31 cellular contexts compared by ENCODE assay signal in genomic region chr4:179485781-179486180, GRCh38.
"Had no signal": no experiment of that assay in that cellular context is flagged by ENCODE, and none has a peak within 500 bp of the region (broad histone marks: within the 10 kb centered on the region; RNA-seq: fewer than 3 reads in every experiment).

No MANE protein-coding gene starts in this region.

- H3K27ac Mint-ChIP-seq: activated CD4-positive, alpha-beta memory T cell treated with anti-CD3 and anti-CD28 coated beads for 36 hours; activated CD4-positive, alpha-beta T cell treated with anti-CD3 and anti-CD28 coated beads for 36 hours; activated CD4-positive, alpha-beta T cell treated with anti-CD3 and anti-CD28 coated beads, Interleukin-2, amount 10 ng/mL, durations not matched to agents 24 days and 14 days; activated CD8-positive, alpha-beta memory T cell treated with anti-CD3 and anti-CD28 coated beads, Interleukin-2, amount 10 ng/mL, durations not matched to agents 7 days and 5 days; activated CD8-positive, alpha-beta T cell treated with anti-CD3 and anti-CD28 coated beads, Interleukin-2, amount 10 ng/mL, durations not matched to agents 7 days and 5 days; activated naive CD4-positive, alpha-beta T cell treated with anti-CD3 and anti-CD28 coated beads for 36 hours; activated naive CD4-positive, alpha-beta T cell treated with anti-CD3 and anti-CD28 coated beads, Interleukin-2, amount 50 U/mL, for 24 hours; activated naive CD8-positive, alpha-beta T cell treated with anti-CD3 and anti-CD28 coated beads for 36 hours; activated naive CD8-positive, alpha-beta T cell treated with anti-CD3 and anti-CD28 coated beads, Interleukin-2, amount 50 U/mL, for 24 hours; activated T-helper 1 cell treated with anti-CD3 and anti-CD28 coated beads, Interleukin-12 subunit alpha, Interleukin-12 subunit beta, Interleukin-2, Interleukin-4 antibody, amounts not matched to agents 30 ng/mL and 10 ng/mL and 1 ng/mL, durations not matched to agents 14 hours and 24 hours and 36 hours; activated T-helper 2 cell treated with anti-CD3 and anti-CD28 coated beads, Interferon-gamma antibody, Interleukin-2, Interleukin-4, amounts not matched to agents 10 μg/mL and 5 μg/mL and 100 μg/mL, durations not matched to agents 14 hours and 24 hours and 36 hours; T-helper 17 cell; T-helper 2 cell treated with Interferon-gamma antibody and Interleukin-4, amounts not matched to agents 5 μg/mL and 100 μg/mL, for 36 hours had no signal

- H3K36me3 Mint-ChIP-seq: activated CD4-positive, alpha-beta memory T cell treated with anti-CD3 and anti-CD28 coated beads for 36 hours; activated CD8-positive, alpha-beta memory T cell treated with anti-CD3 and anti-CD28 coated beads, Interleukin-2, amount 10 ng/mL, durations not matched to agents 7 days and 5 days; activated naive CD4-positive, alpha-beta T cell treated with anti-CD3 and anti-CD28 coated beads, Interleukin-2, amount 50 U/mL, for 24 hours; activated naive CD8-positive, alpha-beta T cell treated with anti-CD3 and anti-CD28 coated beads for 36 hours had no signal

- ATAC-seq: activated CD4-positive, alpha-beta T cell treated with anti-CD3 and anti-CD28 coated beads for 36 hours; activated CD8-positive, alpha-beta memory T cell treated with anti-CD3 and anti-CD28 coated beads, Interleukin-2, amount 10 ng/mL, durations not matched to agents 7 days and 5 days; activated CD8-positive, alpha-beta T cell treated with anti-CD3 and anti-CD28 coated beads, Interleukin-2, amount 10 ng/mL, durations not matched to agents 7 days and 5 days; activated naive CD8-positive, alpha-beta T cell treated with anti-CD3 and anti-CD28 coated beads, Interleukin-2, amount 50 U/mL, for 24 hours; body of pancreas; T-helper 17 cell had no signal

- H3K4me3 Mint-ChIP-seq: activated CD4-positive, alpha-beta memory T cell treated with anti-CD3 and anti-CD28 coated beads for 36 hours; activated CD4-positive, alpha-beta T cell treated with anti-CD3 and anti-CD28 coated beads for 36 hours; activated CD4-positive, alpha-beta T cell treated with anti-CD3 and anti-CD28 coated beads, Interleukin-2, amount 10 ng/mL, durations not matched to agents 24 days and 14 days; activated CD8-positive, alpha-beta memory T cell treated with anti-CD3 and anti-CD28 coated beads, Interleukin-2, amount 10 ng/mL, durations not matched to agents 7 days and 5 days; activated CD8-positive, alpha-beta T cell treated with anti-CD3 and anti-CD28 coated beads, Interleukin-2, amount 10 ng/mL, durations not matched to agents 7 days and 5 days; activated naive CD4-positive, alpha-beta T cell treated with anti-CD3 and anti-CD28 coated beads for 36 hours; activated naive CD4-positive, alpha-beta T cell treated with anti-CD3 and anti-CD28 coated beads, Interleukin-2, amount 50 U/mL, for 24 hours; activated naive CD8-positive, alpha-beta T cell treated with anti-CD3 and anti-CD28 coated beads for 36 hours; activated naive CD8-positive, alpha-beta T cell treated with anti-CD3 and anti-CD28 coated beads, Interleukin-2, amount 50 U/mL, for 24 hours; activated T-helper 1 cell treated with anti-CD3 and anti-CD28 coated beads, Interleukin-12 subunit alpha, Interleukin-12 subunit beta, Interleukin-2, Interleukin-4 antibody, amounts not matched to agents 30 ng/mL and 10 ng/mL and 1 ng/mL, durations not matched to agents 14 hours and 24 hours and 36 hours; T-helper 17 cell; T-helper 2 cell treated with Interferon-gamma antibody and Interleukin-4, amounts not matched to agents 5 μg/mL and 100 μg/mL, for 36 hours had no signal

- H3K4me3 ChIP-seq: adrenal gland, body of pancreas, cardiac muscle cell, colonic mucosa, esophagus squamous epithelium had no signal

- DNase-seq: activated CD4-positive, alpha-beta memory T cell treated with anti-CD3 and anti-CD28 coated beads for 36 hours; activated CD4-positive, alpha-beta T cell treated with anti-CD3 and anti-CD28 coated beads for 36 hours; activated CD4-positive, alpha-beta T cell treated with anti-CD3 and anti-CD28 coated beads, Interleukin-2, amount 10 ng/mL, durations not matched to agents 24 days and 14 days; activated CD4-positive, CD25-positive, alpha-beta regulatory T cell; activated CD4-positive, CD25-positive, alpha-beta regulatory T cell treated with anti-CD3 and anti-CD28 coated beads, Interleukin-2, amount 50 U/mL, for 72 hours; activated CD8-positive, alpha-beta memory T cell treated with anti-CD3 and anti-CD28 coated beads, Interleukin-2, amount 10 ng/mL, durations not matched to agents 7 days and 5 days; activated CD8-positive, alpha-beta memory T cell treated with anti-CD3 and anti-CD28 coated beads, Interleukin-2, amount 50 U/mL, for 4 hours; activated CD8-positive, alpha-beta T cell treated with anti-CD3 and anti-CD28 coated beads, Interleukin-2, amount 10 ng/mL, durations not matched to agents 7 days and 5 days; activated effector memory CD4-positive, alpha-beta T cell treated with anti-CD3 and anti-CD28 coated beads, Interleukin-2, amount 50 U/mL, for 16 hours; activated naive CD4-positive, alpha-beta T cell treated with anti-CD3 and anti-CD28 coated beads for 36 hours; activated naive CD8-positive, alpha-beta T cell treated with anti-CD3 and anti-CD28 coated beads for 36 hours; activated naive CD8-positive, alpha-beta T cell treated with anti-CD3 and anti-CD28 coated beads, Interleukin-2, amount 50 U/mL, for 24 hours; activated T-cell treated with anti-CD3 and anti-CD28 coated beads, Interleukin-2, amount 50 U/mL, for 1 hour; activated T-cell treated with anti-CD3 and anti-CD28 coated beads, Interleukin-2, amount 50 U/mL, for 48 hours; adrenal gland; aorta; body of pancreas; central memory CD4-positive, alpha-beta T cell; cerebellar nuclear complex; colonic mucosa; effector CD8-positive, alpha-beta T cell; esophagus squamous epithelium; head of caudate nucleus; T-helper 17 cell; T1000 had no signal

- H3K4me1 Mint-ChIP-seq: activated CD4-positive, alpha-beta T cell treated with anti-CD3 and anti-CD28 coated beads for 36 hours; activated CD4-positive, alpha-beta T cell treated with anti-CD3 and anti-CD28 coated beads, Interleukin-2, amount 10 ng/mL, durations not matched to agents 24 days and 14 days; activated CD8-positive, alpha-beta memory T cell treated with anti-CD3 and anti-CD28 coated beads, Interleukin-2, amount 10 ng/mL, durations not matched to agents 7 days and 5 days; activated naive CD4-positive, alpha-beta T cell treated with anti-CD3 and anti-CD28 coated beads, Interleukin-2, amount 50 U/mL, for 24 hours; activated naive CD8-positive, alpha-beta T cell treated with anti-CD3 and anti-CD28 coated beads for 36 hours; activated naive CD8-positive, alpha-beta T cell treated with anti-CD3 and anti-CD28 coated beads, Interleukin-2, amount 50 U/mL, for 24 hours; T-helper 17 cell had no signal

- H3K4me1 ChIP-seq: adrenal gland, body of pancreas, colonic mucosa, esophagus squamous epithelium had no signal

- H3K27me3 ChIP-seq: adrenal gland, body of pancreas, cardiac muscle cell, colonic mucosa, esophagus squamous epithelium had no signal

- H3K36me3 ChIP-seq: adrenal gland, cardiac muscle cell, colonic mucosa, esophagus squamous epithelium had no signal

- H3K27ac ChIP-seq: adrenal gland, body of pancreas, cardiac muscle cell, colonic mucosa, epithelial cell of prostate, esophagus squamous epithelium had no signal

- H3K27me3 Mint-ChIP-seq: activated CD4-positive, alpha-beta memory T cell treated with anti-CD3 and anti-CD28 coated beads for 36 hours; activated CD4-positive, alpha-beta T cell treated with anti-CD3 and anti-CD28 coated beads for 36 hours; activated CD4-positive, alpha-beta T cell treated with anti-CD3 and anti-CD28 coated beads, Interleukin-2, amount 10 ng/mL, durations not matched to agents 24 days and 14 days; activated CD8-positive, alpha-beta memory T cell treated with anti-CD3 and anti-CD28 coated beads, Interleukin-2, amount 10 ng/mL, durations not matched to agents 7 days and 5 days; activated naive CD4-positive, alpha-beta T cell treated with anti-CD3 and anti-CD28 coated beads, Interleukin-2, amount 50 U/mL, for 24 hours; activated naive CD8-positive, alpha-beta T cell treated with anti-CD3 and anti-CD28 coated beads for 36 hours; activated naive CD8-positive, alpha-beta T cell treated with anti-CD3 and anti-CD28 coated beads, Interleukin-2, amount 50 U/mL, for 24 hours; T-helper 17 cell had no signal
